8 cellular contexts compared by ENCODE assay signal in the genomic region with DNA sequence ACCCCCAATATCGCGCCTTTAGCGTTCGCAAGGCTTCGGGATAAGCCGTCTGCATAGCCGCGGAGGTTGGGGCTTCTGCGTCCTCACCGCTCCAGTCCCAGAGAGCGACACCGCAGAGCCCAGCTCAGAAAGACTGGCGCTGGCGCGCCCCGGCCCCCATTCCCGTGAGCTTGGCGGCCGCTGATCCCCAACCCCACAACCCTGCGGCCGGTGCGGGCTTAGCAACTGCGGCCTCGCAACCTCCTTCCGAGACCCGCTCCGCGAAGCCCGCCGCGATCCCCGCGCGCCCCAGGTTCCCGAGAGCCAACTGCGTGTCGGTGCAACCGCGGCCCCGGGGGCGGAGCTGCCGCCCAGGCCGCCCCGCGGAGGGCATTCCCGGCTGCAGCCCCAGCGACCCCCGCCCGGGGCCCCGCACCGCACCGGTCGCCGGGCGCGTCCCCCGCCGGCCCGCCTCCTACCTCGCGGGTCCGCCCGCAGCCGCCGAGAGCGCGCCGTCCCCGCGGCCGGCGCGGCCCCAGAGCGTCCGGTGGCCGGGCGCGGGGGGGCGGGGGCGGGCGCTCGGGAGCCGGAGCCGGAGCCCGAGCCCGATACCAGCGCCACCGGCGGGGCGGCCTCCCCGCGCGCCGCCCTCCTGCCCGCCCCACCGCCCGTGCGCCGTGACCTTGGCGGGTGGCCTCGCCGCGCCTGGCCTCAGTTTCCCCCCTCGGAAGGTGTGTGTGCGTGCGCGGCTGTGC.
DNase-seq lines count a peak whose midpoint lies in the region; ATAC-seq and TF ChIP-seq lines count a peak whose summit lies in the region.

No MANE protein-coding gene starts in this region.

- intact Hi-C loops in adrenal gland (cut with DNase I) = no loop called here

- H3K27me3 ChIP-seq in HUES64 (ENCODE audit: insufficient read depth, low read length) = peaks cover 19% of the 10 kb centered on the region
- H3K27me3 ChIP-seq in adrenal gland = no peaks in the 10 kb centered on the region

- H3K9me3 ChIP-seq in HUES64 (ENCODE audit: insufficient read depth, low read depth, low read length) = no peaks in the 10 kb centered on the region
- no peaks in the 10 kb centered on the region for H3K9me3 ChIP-seq in adrenal gland (replicated peaks in 1 of 3)
- H3K9me3 ChIP-seq in iPS-18c (ENCODE audit: control insufficient read depth, insufficient read depth, low read length) = no peaks in the 10 kb centered on the region

- H3K27ac ChIP-seq in HUES64 (ENCODE audit: low read depth, low read length) = peak overlapping the region; percentile 65; the same call in 1 of the 2 replicates
- H3K27ac ChIP-seq in adrenal gland = peak overlapping the region; percentile 8 to 96 (median 93)

- H3K36me3 ChIP-seq in HUES64 (ENCODE audit: insufficient read depth, low read length) (no peaks in the 10 kb centered on the region), adrenal gland (replicated peaks in 1 of 2) (no peaks in the 10 kb centered on the region)

- TF ChIP-seq POLR2A in adrenal gland (IDR thresholded peaks at IDR 0.05) = peak; percentile 21 to 68

- TF ChIP-seq CTCF in adrenal gland (IDR thresholded peaks at IDR 0.05) = no peak

- WGBS in HUES64 = under 1% methylated on average over 107 of the region's 107 CpGs
- 0 to 1% (median 0%) methylated on average over 2 to 107 of the region's 107 CpGs; no CpG with 5 or more reads in 1 of the 4 donors for WGBS in adrenal gland, 4 donors

- no peak overlapping the region for H3K27ac Mint-ChIP-seq in stimulated activated effector memory CD8-positive, alpha-beta T cell treated with anti-CD3 and anti-CD28 coated beads, Interleukin-12 subunit alpha, Interleukin-12 subunit beta, amount 100 ng/mL, for 72 hours

- no peaks in the 10 kb centered on the region for H3K9me3 Mint-ChIP-seq in stimulated activated effector memory CD8-positive, alpha-beta T cell treated with anti-CD3 and anti-CD28 coated beads, Interleukin-12 subunit alpha, Interleukin-12 subunit beta, amount 100 ng/mL, for 72 hours

- peak overlapping the region; percentile 58 for H3K4me3 ChIP-seq in HUES64 (ENCODE audit: low read length)
- H3K4me3 ChIP-seq in adrenal gland = peak overlapping the region; percentile 29 to 64 (median 46)
- peak overlapping the region; percentile 71 for H3K4me3 ChIP-seq in iPS-18c (ENCODE audit: insufficient read depth, low read depth, low read length)

- H3K36me3 Mint-ChIP-seq in stimulated activated effector memory CD8-positive, alpha-beta T cell treated with anti-CD3 and anti-CD28 coated beads, Interleukin-12 subunit alpha, Interleukin-12 subunit beta, amount 100 ng/mL, for 72 hours = peaks cover 44% of the 10 kb centered on the region

- ATAC-seq in stimulated activated effector memory CD8-positive, alpha-beta T cell treated with anti-CD3 and anti-CD28 coated beads, Interleukin-12 subunit alpha, Interleukin-12 subunit beta, amount 100 ng/mL, for 72 hours = peak; percentile 12
- ATAC-seq in HG03139 (IDR thresholded peaks at IDR 0.05; ENCODE audit: unreplicated experiment) = no peak

- H3K4me1 ChIP-seq in HUES64 (ENCODE audit: insufficient read depth, low read length) (peaks cover 7% of the 10 kb centered on the region), adrenal gland (replicated peaks in 1 of 2) (peaks cover 27 to 55% of the 10 kb centered on the region in 2 donors)

- H3K9ac ChIP-seq in HUES64 (ENCODE audit: low read depth, low read length) = peak overlapping the region; percentile 55; the same call in 1 of the 2 replicates

- peaks cover 47% of the 10 kb centered on the region for H3K4me1 Mint-ChIP-seq in stimulated activated effector memory CD8-positive, alpha-beta T cell treated with anti-CD3 and anti-CD28 coated beads, Interleukin-12 subunit alpha, Interleukin-12 subunit beta, amount 100 ng/mL, for 72 hours

- H3K4me3 Mint-ChIP-seq in stimulated activated effector memory CD8-positive, alpha-beta T cell treated with anti-CD3 and anti-CD28 coated beads, Interleukin-12 subunit alpha, Interleukin-12 subunit beta, amount 100 ng/mL, for 72 hours = peak overlapping the region; percentile 92

- DNase-seq in DMS53 (lab: John Stamatoyannopoulos, UW) (peak; percentile 59), DMS53 treated with DMSO at 0.1 percent for 48 hours (lab: John Stamatoyannopoulos, UW; ENCODE audit: unreplicated experiment) (no peak), adrenal gland (peak in 4 of 7 donors; percentile 56 to 67 (median 59)), NCI-H2196 (lab: John Stamatoyannopoulos, UW; ENCODE audit: unreplicated experiment) (no peak)
- DNase-seq in stimulated activated effector memory CD8-positive, alpha-beta T cell treated with anti-CD3 and anti-CD28 coated beads, Interleukin-12 subunit alpha, Interleukin-12 subunit beta, amount 100 ng/mL, for 72 hours (ENCODE audit: low spot score in 2 of 2) = no peak

Comparison
In these comparisons a context has a peak if more than half of its experiments do, and no peak if none do; other contexts are left out.
1. DNase-seq: peak in DMS53 (single experiment) and adrenal gland (4 of 7); none in DMS53 treated with DMSO at 0.1 percent for 48 hours (single experiment), stimulated activated effector memory CD8-positive, alpha-beta T cell treated with anti-CD3 and anti-CD28 coated beads, Interleukin-12 subunit alpha, Interleukin-12 subunit beta, amount 100 ng/mL, for 72 hours (0 of 2) and NCI-H2196 (single experiment).
2. Peak in every context shown above with its lines, with median percentiles within 50 percentile points of each other: H3K4me3 ChIP-seq.